ENCODE assay signal across 13 cellular contexts in genomic region chr11:11451501-11452005, GRCh38.
DNase-seq lines count a peak whose midpoint lies in the region; ATAC-seq and FAIRE-seq lines count a peak whose summit lies in the region.
"Had no signal": no experiment of that assay in that cellular context is flagged by ENCODE, and none has a peak within 500 bp of the region (broad histone marks: within the 10 kb centered on the region; RNA-seq: fewer than 3 reads in every experiment).

No MANE protein-coding gene starts in this region.

- DNase-seq in GM18507 (ENCODE audit: extremely low spot score, insufficient read length, low read depth) (peak; percentile 65), left lobe of liver (ENCODE audit: low spot score) (peak; percentile 72), NCI-H2081 treated with DMSO at 0.1 percent for 48 hours (lab: John Stamatoyannopoulos, UW) (no peak), left ventricle myocardium superior (no peak), NCI-H69 (lab: John Stamatoyannopoulos, UW) (no peak), amniotic stem cell (lab: John Stamatoyannopoulos, UW) (no peak)
- DNase-seq: activated CD4-positive, alpha-beta memory T cell treated with anti-CD3 and anti-CD28 coated beads for 36 hours; natural killer cell; NCI-H1105 had no signal

- peak; percentile 87 for ATAC-seq in GM21737 (IDR thresholded peaks at IDR 0.05; ENCODE audit: unreplicated experiment)
- ATAC-seq in HG03558 (IDR thresholded peaks at IDR 0.05; ENCODE audit: extremely low read depth, unreplicated experiment): peak; percentile 92
- ATAC-seq in left lobe of liver: peak; percentile 83
- no peak for ATAC-seq in left ventricle myocardium superior
- ATAC-seq: natural killer cell had no signal

- FAIRE-seq in GM18507 (lab: Jason Lieb, UNC): peak; percentile 91
- FAIRE-seq: endothelial cell of umbilical vein, G401.6 had no signal

- intact Hi-C loops in left ventricle myocardium superior (cut with micrococcal nuclease): no loop called here

Comparison
In these comparisons a context has a peak if more than half of its experiments do, and no peak if none do; other contexts are left out.
1. DNase-seq: peak in GM18507 (single experiment) and left lobe of liver (single experiment); none in NCI-H2081 treated with DMSO at 0.1 percent for 48 hours (single experiment), left ventricle myocardium superior (single experiment), NCI-H69 (single experiment) and amniotic stem cell (single experiment).